ENCODE assay signal across 8 cellular contexts in genomic region chr22:37282385-37282677, GRCh38. TPM values are rescaled to one million over a fixed set of nuclear protein-coding genes. Genes with fewer than 3 reads are reported as not detected.
DNase-seq lines count a peak whose midpoint lies in the region; ATAC-seq and TF ChIP-seq lines count a peak whose summit lies in the region.

A gene with protein sequence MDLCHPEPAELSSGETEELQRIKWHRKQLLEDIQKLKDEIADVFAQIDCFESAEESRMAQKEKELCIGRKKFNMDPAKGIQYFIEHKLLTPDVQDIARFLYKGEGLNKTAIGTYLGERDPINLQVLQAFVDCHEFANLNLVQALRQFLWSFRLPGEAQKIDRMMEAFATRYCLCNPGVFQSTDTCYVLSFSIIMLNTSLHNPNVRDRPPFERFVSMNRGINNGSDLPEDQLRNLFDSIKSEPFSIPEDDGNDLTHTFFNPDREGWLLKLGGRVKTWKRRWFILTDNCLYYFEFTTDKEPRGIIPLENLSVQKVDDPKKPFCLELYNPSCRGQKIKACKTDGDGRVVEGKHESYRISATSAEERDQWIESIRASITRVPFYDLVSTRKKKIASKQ (plus strand): TSS chr22:37282508. CDS start chr22:37282570, 62 bp downstream.

- H3K27ac ChIP-seq in MM.1S (ENCODE audit: low read length) (peak within 1 kb of the TSS; percentile 12; the same call in 1 of the 2 replicates), heart right ventricle (peak within 1 kb of the TSS in 7 of 10 donors; percentile 23 to 96 (median 47))

- peak; percentile 45 for TF ChIP-seq POLR2A in GM10847 (IDR thresholded peaks at IDR 0.05; ENCODE audit: extremely low read depth, insufficient read length)

- ATAC-seq in heart right ventricle, result peak in 6 of 8 donors; percentile 31 to 60 (median 50)
- ATAC-seq in GM18870 (IDR thresholded peaks at IDR 0.05; ENCODE audit: unreplicated experiment), result no peak
- no peak for ATAC-seq in HG03039 (IDR thresholded peaks at IDR 0.05; ENCODE audit: unreplicated experiment)
- no peak for ATAC-seq in HG03521 (IDR thresholded peaks at IDR 0.05; ENCODE audit: unreplicated experiment)

- H3K4me2 ChIP-seq in MM.1S (ENCODE audit: low read depth, low read length), result peak within 1 kb of the TSS; percentile 87

- peak within 1 kb of the TSS; percentile 75 for H2AFZ ChIP-seq in MM.1S (ENCODE audit: low read length)

- H3F3A ChIP-seq in MM.1S (ENCODE audit: insufficient read depth, low read length), result peaks cover 9% of the 10 kb centered on the region; the same call in 1 of the 2 replicates

- H3K9me3 ChIP-seq in MM.1S (replicated peaks; ENCODE audit: insufficient read depth, low read length), result no peaks in the 10 kb centered on the region
- no peaks in the 10 kb centered on the region for H3K9me3 ChIP-seq in heart right ventricle

- peaks cover 18% of the 10 kb centered on the region for H3K79me2 ChIP-seq in MM.1S (ENCODE audit: low read length)

- TF ChIP-seq CTCF in MM.1S (IDR thresholded peaks at IDR 0.05; ENCODE audit: low read length) (no peak), heart right ventricle (IDR thresholded peaks at IDR 0.05) (no peak)

- H3K4me1 ChIP-seq in MM.1S (ENCODE audit: low read length) (peaks cover 25% of the 10 kb centered on the region), heart right ventricle (peaks cover 0 to 40% (median 4%) of the 10 kb centered on the region in 9 donors)

- peak within 1 kb of the TSS; percentile 74 for H3K4me3 ChIP-seq in MM.1S (ENCODE audit: low read length)
- peak within 1 kb of the TSS in 8 of 10 donors; percentile 14 to 75 (median 36) for H3K4me3 ChIP-seq in heart right ventricle

- H4K20me1 ChIP-seq in MM.1S (ENCODE audit: insufficient read depth, low read length), result no peaks in the 10 kb centered on the region

- WGBS in heart right ventricle, 2 donors, result 40 to 45% methylated on average over 12 of the region's 12 CpGs

- no peaks in the 10 kb centered on the region for H3K36me3 ChIP-seq in MM.1S (replicated peaks; ENCODE audit: insufficient read depth, low read length)
- peaks cover 0 to 18% (median 0%) of the 10 kb centered on the region in 9 donors for H3K36me3 ChIP-seq in heart right ventricle

- no peak for DNase-seq in MM.1S
- DNase-seq in activated T-cell treated with anti-CD3 and anti-CD28 coated beads for 1 hour (ENCODE audit: low read depth), result peak; percentile 71
- peak; percentile 43 to 61 for DNase-seq in heart right ventricle
- peak; percentile 45 to 71 (median 51) for DNase-seq in stimulated activated CD4-positive, alpha-beta T cell treated with anti-CD3 and anti-CD28 coated beads, TNF-alpha, amount 100 ng/mL, for 1 hour (ENCODE audit: low read depth in 3 of 3, low spot score in 1 of 3)

- H3K27me3 ChIP-seq in MM.1S (replicated peaks; ENCODE audit: insufficient read depth, low read length) (no peaks in the 10 kb centered on the region), heart right ventricle (peaks cover 0 to 78% (median 55%) of the 10 kb centered on the region in 7 donors)

- H3K9me2 ChIP-seq in MM.1S (replicated peaks; ENCODE audit: insufficient read depth, low read length), result no peaks in the 10 kb centered on the region

- H3K9ac ChIP-seq in MM.1S (ENCODE audit: low read length), result peak within 1 kb of the TSS; percentile 64

- intact Hi-C loops in heart right ventricle (cut with DNase I), result no loop called here

RNA-seq across cellular contexts. Expression of the gene that starts here (rescaled TPM):
- total RNA-seq in heart right ventricle, result 10 to 100 TPM in 1 of 10 donors, 1 to 10 TPM in 9; 1.8 to 29.3 (median 4.8) TPM
- polyA plus RNA-seq in heart right ventricle, result 1 to 10 TPM; 2.1 to 4.0 TPM

Comparison
In these comparisons a context has a peak if more than half of its experiments do, and no peak if none do; other contexts are left out.
1. ATAC-seq: peak in heart right ventricle (6 of 8); none in GM18870 (single experiment), HG03039 (single experiment) and HG03521 (single experiment).